7 cellular contexts compared by ENCODE assay signal in genomic region chr3:30894521-30895289, GRCh38. TPM values are rescaled to one million over a fixed set of nuclear protein-coding genes. Genes with fewer than 3 reads are reported as not detected.
DNase-seq lines count a peak whose midpoint lies in the region; ATAC-seq and TF ChIP-seq lines count a peak whose summit lies in the region.

GADL1 (minus strand) TSS chr3:30894661; CDS start chr3:30894614, 47 bp downstream.

- peak; percentile 81 for ATAC-seq in HCT116
- peak; percentile 70 to 88 for ATAC-seq in lower lobe of right lung
- ATAC-seq in HG02571 (IDR thresholded peaks at IDR 0.05; ENCODE audit: unreplicated experiment): no peak
- no peak for ATAC-seq in HG02642 (IDR thresholded peaks at IDR 0.05; ENCODE audit: poor library complexity, unreplicated experiment)

- H4K20me1 ChIP-seq in HCT116 (ENCODE audit: insufficient read depth): no peaks in the 10 kb centered on the region

- POLR2A ChIA-PET in HCT116 (lab: Charles Lee) (no interaction called here), RWPE1 (lab: Yijun Ruan, JAX; ENCODE audit: low non-redundant PET) (no interaction called here)

- H3K4me2 ChIP-seq in HCT116 (ENCODE audit: low read length): peak within 1 kb of the TSS; percentile 86

- no peak for TF ChIP-seq RAD21 in HCT116 (IDR thresholded peaks at IDR 0.05; ENCODE audit: low read depth)

- intact Hi-C loops in HCT116 (cut with micrococcal nuclease) (no loop called here), lower lobe of right lung (cut with DNase I) (no loop called here)

- H3K4me1 ChIP-seq in HCT116 (ENCODE audit: control insufficient read depth in 1 of 2, insufficient read depth in 2 of 2, low read length in 2 of 2) (peaks cover 0 to 9% of the 10 kb centered on the region in 2 experiments; a peak in 1 of 4 replicates), lower lobe of right lung (peaks cover 13% of the 10 kb centered on the region), subcutaneous abdominal adipose tissue (ENCODE audit: control insufficient read depth in 5 of 5, insufficient read depth in 5 of 5, low read length in 5 of 5) (peaks cover 0 to 12% (median 12%) of the 10 kb centered on the region in 5 donors)

- CTCF ChIA-PET in HCT116 (lab: Charles Lee): no interaction called here
- CTCF ChIA-PET in RWPE1 (lab: Yijun Ruan, JAX): no interaction called here

- H3K9me2 ChIP-seq in HCT116 (ENCODE audit: insufficient read depth): no peaks in the 10 kb centered on the region

- peaks cover 10% of the 10 kb centered on the region for H3K27me3 ChIP-seq in HCT116 (ENCODE audit: insufficient read depth, low read length)
- peaks cover 22% of the 10 kb centered on the region for H3K27me3 ChIP-seq in lower lobe of right lung (ENCODE audit: low read depth)
- H3K27me3 ChIP-seq in subcutaneous abdominal adipose tissue (ENCODE audit: control insufficient read depth in 5 of 5, insufficient read depth in 4 of 5, low read length in 5 of 5): peaks cover 0 to 9% (median 8%) of the 10 kb centered on the region in 5 donors

- BruUV-seq in HCT116 (replicated peaks; lab: Mats Ljungman, UMichigan): no TSS peak

- RAD21 ChIA-PET in HCT116 (lab: Charles Lee; ENCODE audit: low non-redundant PET in 1 of 2, low total read pairs in 2 of 2, uncharacterized antibody in 2 of 2, unreplicated experiment in 2 of 2): no interaction called here

- H3K79me2 ChIP-seq in HCT116 (ENCODE audit: insufficient read depth, low read length): no peaks in the 10 kb centered on the region

- peak within 1 kb of the TSS; percentile 45 to 62 for H3K4me3 ChIP-seq in HCT116 (replicated peaks in 1 of 2; ENCODE audit: low read depth in 1 of 2, low read length in 2 of 2)
- peak within 1 kb of the TSS; percentile 84 for H3K4me3 ChIP-seq in coronary artery
- peak within 1 kb of the TSS; percentile 64 for H3K4me3 ChIP-seq in lower lobe of right lung
- H3K4me3 ChIP-seq in subcutaneous abdominal adipose tissue (ENCODE audit: low read depth in 1 of 5, low read length in 5 of 5): peak within 1 kb of the TSS; percentile 66 to 76 (median 69)

- H3K27ac ChIP-seq in HCT116 (ENCODE audit: low read depth, low read length) (no peak within 1 kb of the TSS), RWPE1 (no peak within 1 kb of the TSS), coronary artery (no peak within 1 kb of the TSS), lower lobe of right lung (no peak within 1 kb of the TSS), subcutaneous abdominal adipose tissue (ENCODE audit: low read depth, low read length) (no peak within 1 kb of the TSS)

- H3K36me3 ChIP-seq in HCT116 (ENCODE audit: control insufficient read depth in 1 of 2, insufficient read depth in 2 of 2, low read length in 2 of 2): no peaks in the 10 kb centered on the region
- no peaks in the 10 kb centered on the region for H3K36me3 ChIP-seq in lower lobe of right lung
- no peaks in the 10 kb centered on the region for H3K36me3 ChIP-seq in subcutaneous abdominal adipose tissue (ENCODE audit: control insufficient read depth in 5 of 5, insufficient read depth in 5 of 5, low read length in 5 of 5)

- TF ChIP-seq POLR2A in HCT116 (IDR thresholded peaks at IDR 0.05; ENCODE audit: borderline replicate concordance, extremely low read depth, insufficient read depth, insufficient read length): no peak

- TF ChIP-seq CTCF in HCT116 (IDR thresholded peaks at IDR 0.05 in 2 of 3, conservative IDR thresholded peaks at IDR 0.05 in 1 of 3; ENCODE audit: borderline replicate concordance in 1 of 3, insufficient read depth in 1 of 3, low read depth in 2 of 3, low read length in 2 of 3) (no peak), RWPE1 (conservative IDR thresholded peaks at IDR 0.05; ENCODE audit: low read depth) (no peak), coronary artery (IDR thresholded peaks at IDR 0.05) (no peak), lower lobe of right lung (IDR thresholded peaks at IDR 0.05) (no peak)

- DNase-seq in HCT116 (ENCODE audit: low read depth, low spot score) (no peak), RWPE1 (ENCODE audit: low spot score) (peak; percentile 8), coronary artery (ENCODE audit: low spot score) (no peak), lower lobe of right lung (peak; percentile 63)

- H2AFZ ChIP-seq in HCT116 (ENCODE audit: low read depth, low read length, poor library complexity, severe bottlenecking): peak within 1 kb of the TSS; percentile 70

- H3K9me3 ChIP-seq in HCT116 (ENCODE audit: control insufficient read depth in 1 of 2, insufficient read depth in 1 of 2, low read depth in 1 of 2, low read length in 2 of 2): no peaks in the 10 kb centered on the region
- H3K9me3 ChIP-seq in lower lobe of right lung: no peaks in the 10 kb centered on the region
- H3K9me3 ChIP-seq in subcutaneous abdominal adipose tissue (ENCODE audit: control insufficient read depth in 5 of 5, low read length in 5 of 5): no peaks in the 10 kb centered on the region

- H3K9ac ChIP-seq in HCT116 (ENCODE audit: low read length) (no peak within 1 kb of the TSS; the same call in 1 of the 2 replicates), subcutaneous abdominal adipose tissue (ENCODE audit: low read length in 5 of 5) (peak within 1 kb of the TSS in 1 of 5 donors; percentile 56)

TF ChIP-seq in HCT116, 20 proteins besides CTCF, POLR2A, EP300 and RAD21:
- TF ChIP-seq CEBPB (IDR thresholded peaks at IDR 0.05; ENCODE audit: low read depth): no peak
- no peak for TF ChIP-seq REST (IDR thresholded peaks at IDR 0.05; ENCODE audit: low read depth)
- no peak for TF ChIP-seq ZFX (IDR thresholded peaks at IDR 0.05)
- no peak for TF ChIP-seq EZH2phosphoT487 (IDR thresholded peaks at IDR 0.05; ENCODE audit: borderline replicate concordance)
- TF ChIP-seq, protein P1, sequence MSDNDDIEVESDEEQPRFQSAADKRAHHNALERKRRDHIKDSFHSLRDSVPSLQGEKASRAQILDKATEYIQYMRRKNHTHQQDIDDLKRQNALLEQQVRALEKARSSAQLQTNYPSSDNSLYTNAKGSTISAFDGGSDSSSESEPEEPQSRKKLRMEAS (IDR thresholded peaks at IDR 0.05): no peak

RNA-seq across cellular contexts. Expression of gene GADL1, which starts in this region (rescaled TPM):
- not detected for total RNA-seq in HCT116 (2021; ENCODE audit: unreplicated experiment)
- polyA plus RNA-seq in HCT116 (2012): not detected in 2 replicates
- not detected for total RNA-seq in lower lobe of right lung

Comparison
In these comparisons a context has a peak if more than half of its experiments do, and no peak if none do; other contexts are left out.
1. Peak in ATAC-seq, H3K4me3 ChIP-seq and H3K4me2 ChIP-seq in HCT116; RNA of the gene not detected or under 1 TPM.
2. Peak in DNase-seq, ATAC-seq and H3K4me3 ChIP-seq in lower lobe of right lung; RNA of the gene not detected or under 1 TPM.